Comparison of ENCODE assay signal across 12 cellular contexts in the genomic region with DNA sequence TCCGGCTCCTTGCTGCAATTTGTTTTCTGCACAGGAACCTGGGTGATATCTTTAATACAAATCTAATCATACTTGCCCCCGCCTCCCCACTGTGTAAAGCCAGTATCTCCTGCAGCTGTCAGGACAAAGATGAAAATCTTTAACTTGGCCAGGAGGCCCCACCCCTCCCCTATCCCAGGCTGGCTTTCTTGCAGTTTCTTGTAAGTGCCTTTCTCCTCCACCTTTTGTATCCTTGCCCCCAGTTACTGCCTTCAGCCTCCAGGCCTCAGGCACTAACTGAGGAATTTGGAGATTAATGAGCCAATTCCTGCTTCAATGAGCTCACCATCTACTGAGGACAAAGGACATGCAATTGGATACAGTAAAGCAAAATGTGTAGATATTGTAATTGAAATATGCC. TPM values are rescaled to one million over a fixed set of nuclear protein-coding genes. Genes with fewer than 3 reads are reported as not detected.
DNase-seq lines count a peak whose midpoint lies in the region; ATAC-seq and TF ChIP-seq lines count a peak whose summit lies in the region.
"Had no signal": no experiment of that assay in that cellular context is flagged by ENCODE, and none has a peak within 500 bp of the region (broad histone marks: within the 10 kb centered on the region; RNA-seq: fewer than 3 reads in every experiment).

No MANE protein-coding gene starts in this region.

- no peaks in the 10 kb centered on the region; a peak in 1 of 22 replicates for H3K9me3 ChIP-seq in BLaER1 treated with 17β-estradiol and CSF1 and Interleukin-3, amounts not matched to agents 10 nM and 100 nM (replicated peaks in 1 of 11)
- H3K9me3 ChIP-seq in colonic mucosa: no peaks in the 10 kb centered on the region
- H3K9me3 ChIP-seq: vagina had no signal

- no peak for ATAC-seq in activated naive CD4-positive, alpha-beta T cell treated with anti-CD3 and anti-CD28 coated beads, Interleukin-2, amount 50 U/mL, for 72 hours
- no peak for ATAC-seq in memory B cell (ENCODE audit: low read depth)

- intact Hi-C loops in colonic mucosa (cut with DNase I): loop anchor here (5.0 kb wide), 1 partner anchor 401 kb away; no protein-coding TSS in a partner anchor

- no peak overlapping the region for H3K4me3 Mint-ChIP-seq in HFFc6
- no peak overlapping the region for H3K4me3 Mint-ChIP-seq in memory B cell

- H3K4me3 ChIP-seq in BLaER1 treated with 17β-estradiol and CSF1 and Interleukin-3, amounts not matched to agents 10 nM and 100 nM: peak overlapping the region in 5 of 10 experiments; percentile 16 to 50 (median 38); a peak in 5 of 20 replicates
- H3K4me3 ChIP-seq in colonic mucosa: no peak overlapping the region
- H3K4me3 ChIP-seq: vagina had no signal

- peak overlapping the region; percentile 77 to 93 (median 84) for H3K4me2 ChIP-seq in BLaER1 treated with 17β-estradiol and CSF1 and Interleukin-3, amounts not matched to agents 10 nM and 100 nM

- H3K9me3 Mint-ChIP-seq in HFFc6: no peaks in the 10 kb centered on the region
- H3K9me3 Mint-ChIP-seq in activated naive CD4-positive, alpha-beta T cell treated with anti-CD3 and anti-CD28 coated beads, Interleukin-2, amount 50 U/mL, for 72 hours: no peaks in the 10 kb centered on the region
- H3K9me3 Mint-ChIP-seq in memory B cell: no peaks in the 10 kb centered on the region

- H3K9ac ChIP-seq in BLaER1 treated with 17β-estradiol and CSF1 and Interleukin-3, amounts not matched to agents 10 nM and 100 nM: peak overlapping the region in 9 of 11 experiments; percentile 24 to 64 (median 54); a peak in 15 of 22 replicates
- H3K9ac ChIP-seq in colonic mucosa (ENCODE audit: low read depth in 2 of 2, low read length in 2 of 2): no peak overlapping the region

- H3K4me1 Mint-ChIP-seq in HFFc6 (ENCODE audit: low read depth) (peaks cover 41% of the 10 kb centered on the region), memory B cell (peaks cover 47% of the 10 kb centered on the region)

- H3K4me1 ChIP-seq in BLaER1 treated with 17β-estradiol and CSF1 and Interleukin-3, amounts not matched to agents 10 nM and 100 nM: peaks cover 55 to 100% (median 100%) of the 10 kb centered on the region in 10 experiments
- no peaks in the 10 kb centered on the region for H3K4me1 ChIP-seq in colonic mucosa
- H3K4me1 ChIP-seq: vagina had no signal

- H3K36me3 Mint-ChIP-seq in HFFc6 (ENCODE audit: low read depth): peaks cover 6% of the 10 kb centered on the region
- H3K36me3 Mint-ChIP-seq in activated naive CD4-positive, alpha-beta T cell treated with anti-CD3 and anti-CD28 coated beads, Interleukin-2, amount 50 U/mL, for 72 hours: peaks cover 0 to 53% of the 10 kb centered on the region in 2 donors
- H3K36me3 Mint-ChIP-seq in memory B cell: peaks cover 21% of the 10 kb centered on the region

- H3K36me3 ChIP-seq in BLaER1 treated with 17β-estradiol and CSF1 and Interleukin-3, amounts not matched to agents 10 nM and 100 nM: peaks cover 0 to 44% (median 0%) of the 10 kb centered on the region in 11 experiments; a peak in 8 of 22 replicates
- no peaks in the 10 kb centered on the region for H3K36me3 ChIP-seq in colonic mucosa
- H3K36me3 ChIP-seq: vagina had no signal

- H4K20me1 ChIP-seq in BLaER1 treated with 17β-estradiol and CSF1 and Interleukin-3, amounts not matched to agents 10 nM and 100 nM: no peaks in the 10 kb centered on the region

- DNase-seq in HFFc6: peak; percentile 38
- no peak for DNase-seq in activated naive CD4-positive, alpha-beta T cell treated with anti-CD3 and anti-CD28 coated beads, Interleukin-2, amount 50 U/mL, for 72 hours (ENCODE audit: low spot score in 2 of 2)
- DNase-seq in memory B cell (ENCODE audit: low spot score in 2 of 2): no peak
- no peak for DNase-seq in A172 (ENCODE audit: low spot score)
- DNase-seq in LoVo (ENCODE audit: low spot score): no peak
- DNase-seq in DMS153 (lab: John Stamatoyannopoulos, UW): no peak
- no peak for DNase-seq in colonic mucosa
- DNase-seq: DMS79; NCI-H526 treated with DMSO at 0.1 percent for 48 hours; stimulated activated CD4-positive, alpha-beta T cell treated with anti-CD3 and anti-CD28 coated beads, Interleukin-2, amount 100 ng/mL, for 24 hours had no signal

- no peaks in the 10 kb centered on the region; the same call in 1 of the 2 replicates for H3K27me3 Mint-ChIP-seq in HFFc6 (ENCODE audit: insufficient read depth)
- no peaks in the 10 kb centered on the region for H3K27me3 Mint-ChIP-seq in memory B cell

- no peak for TF ChIP-seq CTCF in HFFc6 (IDR thresholded peaks at IDR 0.05)
- no peak for TF ChIP-seq CTCF in colonic mucosa (IDR thresholded peaks at IDR 0.05)

- peak overlapping the region in 8 of 11 experiments; percentile 42 to 72 (median 61); a peak in 15 of 22 replicates for H3K27ac ChIP-seq in BLaER1 treated with 17β-estradiol and CSF1 and Interleukin-3, amounts not matched to agents 10 nM and 100 nM
- H3K27ac ChIP-seq in colonic mucosa: no peak overlapping the region
- H3K27ac ChIP-seq: vagina had no signal

- H3K27me3 ChIP-seq in BLaER1 treated with 17β-estradiol and CSF1 and Interleukin-3, amounts not matched to agents 10 nM and 100 nM: peaks cover 0 to 5% (median 0%) of the 10 kb centered on the region in 11 experiments; a peak in 1 of 22 replicates
- no peaks in the 10 kb centered on the region for H3K27me3 ChIP-seq in colonic mucosa
- H3K27me3 ChIP-seq: vagina had no signal

- H3K27ac Mint-ChIP-seq in HFFc6: peak overlapping the region; percentile 57
- H3K27ac Mint-ChIP-seq in activated naive CD4-positive, alpha-beta T cell treated with anti-CD3 and anti-CD28 coated beads, Interleukin-2, amount 50 U/mL, for 72 hours: peak overlapping the region; percentile 61 to 85
- peak overlapping the region; percentile 39 for H3K27ac Mint-ChIP-seq in memory B cell

RNA-seq across cellular contexts. Expression of gene GCSAM, which starts 6.5 kb away (rescaled TPM):
- not detected for total RNA-seq in HFFc6 (2021; fragmentation: NEBNext Ultra II Directional; extraction: Animal tissue kit (Norgen Biotek cat#: 25700))
- 10 to 100 TPM in 1 of 2 donors, 1 to 10 TPM in 1; 5.2 to 23.7 TPM for total RNA-seq in activated naive CD4-positive, alpha-beta T cell treated with anti-CD3 and anti-CD28 coated beads, Interleukin-2, amount 50 U/mL, for 72 hours
- total RNA-seq in A172 (2014; rRNA removed; shearing (Covaris generic)): not detected in 2 replicates
- total RNA-seq in colonic mucosa: under 1 TPM; 0.16 to 0.17 TPM

RNA-seq across cellular contexts. Expression of gene C3orf52, which starts 40.3 kb away (rescaled TPM):
- 10 to 100 TPM in 5 of 6 experiments, 1 to 10 TPM in 1; 9.7 to 11.6 (median 10.7) TPM for total RNA-seq in HFFc6 (2021; fragmentation: NEBNext Ultra II Directional; extraction: Animal tissue kit (Norgen Biotek cat#: 25700))
- total RNA-seq in activated naive CD4-positive, alpha-beta T cell treated with anti-CD3 and anti-CD28 coated beads, Interleukin-2, amount 50 U/mL, for 72 hours: 10 to 100 TPM in 1 of 2 donors, 1 to 10 TPM in 1; 6.5 to 11.2 TPM
- 8.7 and 9.4 TPM in 2 replicates for total RNA-seq in A172 (2014; rRNA removed; shearing (Covaris generic))
- total RNA-seq in colonic mucosa: 10 to 100 TPM; 25.1 to 39.3 TPM

Comparison
In these comparisons a context has a peak if more than half of its experiments do, and no peak if none do; other contexts are left out.
1. H3K9ac ChIP-seq: peak in BLaER1 treated with 17β-estradiol and CSF1 and Interleukin-3, amounts not matched to agents 10 nM and 100 nM (9 of 11); none in colonic mucosa (0 of 2).
2. Peak in every context shown above with its lines, with median percentiles within 50 percentile points of each other: H3K27ac Mint-ChIP-seq.